21 cellular contexts compared by ENCODE assay signal in genomic region chr1:228811655-228812315, GRCh38.
DNase-seq lines count a peak whose midpoint lies in the region; ATAC-seq, FAIRE-seq and TF ChIP-seq lines count a peak whose summit lies in the region.
"Had no signal": no experiment of that assay in that cellular context is flagged by ENCODE, and none has a peak within 500 bp of the region (broad histone marks: within the 10 kb centered on the region; RNA-seq: fewer than 3 reads in every experiment).

No MANE protein-coding gene starts in this region.

- H3K9ac ChIP-seq in HepG2 (ENCODE audit: insufficient read depth, low read depth, low read length) = no peak overlapping the region
- H3K9ac ChIP-seq in colonic mucosa (ENCODE audit: low read depth in 2 of 2, low read length in 2 of 2) = no peak overlapping the region
- H3K9ac ChIP-seq: GM23248 had no signal

- TF ChIP-seq EP300 in HepG2 (IDR thresholded peaks at IDR 0.05; ENCODE audit: low read depth in 2 of 2, low read length in 2 of 2) = no peak
- no peak for TF ChIP-seq EP300 in HepG2 (CRISPR knock-in tag; IDR thresholded peaks at IDR 0.05; ENCODE audit: borderline replicate concordance)
- no peak for TF ChIP-seq EP300 in ovary (IDR thresholded peaks at IDR 0.05)

- in situ Hi-C loops in HepG2 (cut with HindIII; ENCODE audit: extremely low pct_ligation_motif_present, low pct_unique_long_range_greater_than_20kb) = no loop called here

- H4K20me1 ChIP-seq in HepG2 (ENCODE audit: insufficient read depth, low read length) = no peaks in the 10 kb centered on the region

- POLR2A ChIA-PET in HepG2 (lab: Yijun Ruan, JAX) = no interaction called here

- no peaks in the 10 kb centered on the region for H3K9me3 Mint-ChIP-seq in activated T-cell treated with anti-CD3 and anti-CD28 coated beads, Interleukin-2, amount 50 U/mL, for 4 hours

- no peak for TF ChIP-seq RAD21 in HepG2 (CRISPR knock-in tag; IDR thresholded peaks at IDR 0.05)

- no peak overlapping the region for H3K4me3 Mint-ChIP-seq in activated T-cell treated with anti-CD3 and anti-CD28 coated beads, Interleukin-2, amount 50 U/mL, for 4 hours

- DNase-seq in HepG2 (ENCODE audit: low spot score) (no peak), right lobe of liver (no peak), colonic mucosa (no peak), ovary (no peak), CD1c-positive myeloid dendritic cell (ENCODE audit: extremely low spot score) (no peak), NCI-H524 (lab: John Stamatoyannopoulos, UW) (no peak)
- DNase-seq in activated T-cell treated with anti-CD3 and anti-CD28 coated beads, Interleukin-2, amount 50 U/mL, for 4 hours = no peak
- DNase-seq: activated CD4-positive, CD25-positive, alpha-beta regulatory T cell; DMS 273 treated with DMSO at 0.1 percent for 48 hours; GF-D8; GM23248; KBM-7; kidney glomerular epithelial cell; NCI-H1105 treated with DMSO at 0.1 percent for 48 hours; NCI-H2171 treated with DMSO at 0.1 percent for 48 hours; stomach had no signal

- BruUV-seq in HepG2 (replicated peaks; lab: Mats Ljungman, UMichigan) = no TSS peak

- TF ChIP-seq CTCF in HepG2 (CRISPR knock-in tag; IDR thresholded peaks at IDR 0.05) (no peak), right lobe of liver (IDR thresholded peaks at IDR 0.05) (no peak), colonic mucosa (IDR thresholded peaks at IDR 0.05) (no peak), ovary (IDR thresholded peaks at IDR 0.05) (no peak)

- H3K4me1 ChIP-seq in HepG2 (ENCODE audit: insufficient read depth, low read length) (peaks cover 58% of the 10 kb centered on the region), right lobe of liver (peaks cover 0 to 12% (median 3%) of the 10 kb centered on the region in 4 donors), colonic mucosa (no peaks in the 10 kb centered on the region), ovary (ENCODE audit: insufficient read depth) (peaks cover 8% of the 10 kb centered on the region)

- H3K4me3 ChIP-seq in HepG2 (replicated peaks in 1 of 3; ENCODE audit: insufficient read depth in 1 of 3, low read depth in 2 of 3, low read length in 3 of 3) = peak overlapping the region in 1 of 3 experiments; percentile 18; a peak in 1 of 6 replicates
- no peak overlapping the region for H3K4me3 ChIP-seq in right lobe of liver
- H3K4me3 ChIP-seq in colonic mucosa = no peak overlapping the region
- no peak overlapping the region for H3K4me3 ChIP-seq in ovary
- H3K4me3 ChIP-seq: cardiac muscle cell, GM23248, stomach had no signal

- H3K27me3 Mint-ChIP-seq in activated T-cell treated with anti-CD3 and anti-CD28 coated beads, Interleukin-2, amount 50 U/mL, for 4 hours (ENCODE audit: low read depth) = no peaks in the 10 kb centered on the region

- H3K9me3 ChIP-seq in HepG2 (ENCODE audit: low read length) (no peaks in the 10 kb centered on the region), right lobe of liver (no peaks in the 10 kb centered on the region), colonic mucosa (no peaks in the 10 kb centered on the region), ovary (no peaks in the 10 kb centered on the region)
- H3K9me3 ChIP-seq: stomach had no signal

- H3K27me3 ChIP-seq in HepG2 (ENCODE audit: control insufficient read depth in 1 of 2, insufficient read depth in 2 of 2, low read length in 2 of 2) (no peaks in the 10 kb centered on the region), right lobe of liver (no peaks in the 10 kb centered on the region), colonic mucosa (no peaks in the 10 kb centered on the region), ovary (no peaks in the 10 kb centered on the region)
- H3K27me3 ChIP-seq: cardiac muscle cell, stomach had no signal

- no peaks in the 10 kb centered on the region for H3K79me2 ChIP-seq in HepG2 (ENCODE audit: insufficient read depth, low read length)

- H2AFZ ChIP-seq in HepG2 (ENCODE audit: low read length) = no peak overlapping the region
- H2AFZ ChIP-seq: GM23248 had no signal

- H3K27ac ChIP-seq in HepG2 (ENCODE audit: extremely low read length, insufficient read depth, low read length) = no peak overlapping the region
- H3K27ac ChIP-seq in right lobe of liver = no peak overlapping the region
- H3K27ac ChIP-seq in colonic mucosa = peak overlapping the region; percentile 20
- peak overlapping the region; percentile 34 to 38 for H3K27ac ChIP-seq in ovary
- H3K27ac ChIP-seq: cardiac muscle cell, GM23248, HL-60, RWPE1 had no signal

- no peaks in the 10 kb centered on the region for H3K36me3 Mint-ChIP-seq in activated T-cell treated with anti-CD3 and anti-CD28 coated beads, Interleukin-2, amount 50 U/mL, for 4 hours (ENCODE audit: insufficient read depth)

- CTCF ChIA-PET in HepG2 (lab: Yijun Ruan, JAX; ENCODE audit: low intra/inter-chr PET ratio, low total read pairs) = no interaction called here

- 73% methylated on average over 11 of the region's 11 CpGs for WGBS in HepG2 (ENCODE audit: low lambda C conversion rate)
- WGBS in right lobe of liver (ENCODE audit: insufficient coverage, low coverage, low lambda C conversion rate, missing lambda C conversion rate) = 100% methylated on average over 3 of the region's 11 CpGs
- WGBS in ovary, 3 donors = 68 to 81% (median 80%) methylated on average over 11 of the region's 11 CpGs

- ATAC-seq in HepG2 (no peak), right lobe of liver (no peak)
- ATAC-seq in activated T-cell treated with anti-CD3 and anti-CD28 coated beads, Interleukin-2, amount 50 U/mL, for 4 hours = no peak

- FAIRE-seq in HepG2 (lab: Jason Lieb, UNC) = no peak
- FAIRE-seq: endometrium, GM12892 had no signal

- H3K4me2 ChIP-seq in HepG2 (ENCODE audit: low read depth, low read length) = peak overlapping the region; percentile 45

- intact Hi-C loops in HepG2 (cut with micrococcal nuclease; ENCODE audit: unreplicated experiment) = no loop called here
- intact Hi-C loops in right lobe of liver (cut with DNase I) = no loop called here
- intact Hi-C loops in colonic mucosa (cut with DNase I) = no loop called here
- intact Hi-C loops in ovary (cut with DNase I) = no loop called here

- H3K4me1 Mint-ChIP-seq in activated T-cell treated with anti-CD3 and anti-CD28 coated beads, Interleukin-2, amount 50 U/mL, for 4 hours (ENCODE audit: low read depth) = peaks cover 31% of the 10 kb centered on the region

- H3K36me3 ChIP-seq in HepG2 (replicated peaks in 1 of 2; ENCODE audit: control insufficient read depth in 1 of 2, insufficient read depth in 2 of 2, low read length in 2 of 2) = no peaks in the 10 kb centered on the region
- no peaks in the 10 kb centered on the region for H3K36me3 ChIP-seq in right lobe of liver
- no peaks in the 10 kb centered on the region for H3K36me3 ChIP-seq in colonic mucosa
- no peaks in the 10 kb centered on the region for H3K36me3 ChIP-seq in ovary
- H3K36me3 ChIP-seq: cardiac muscle cell, stomach had no signal

- no peak for TF ChIP-seq POLR2A in HepG2 (IDR thresholded peaks at IDR 0.05; ENCODE audit: insufficient read depth in 1 of 2, low read depth in 2 of 2, low read length in 2 of 2)
- no peak for TF ChIP-seq POLR2A in right lobe of liver (IDR thresholded peaks at IDR 0.05)
- no peak for TF ChIP-seq POLR2A in ovary (IDR thresholded peaks at IDR 0.05)

TF ChIP-seq in HepG2, 621 proteins besides CTCF, POLR2A, EP300 and RAD21:
- TF ChIP-seq SNAI1 (CRISPR knock-in tag; IDR thresholded peaks at IDR 0.05; ENCODE audit: borderline replicate concordance) (no peak), GATAD2A (CRISPR knock-in tag; IDR thresholded peaks at IDR 0.05) (no peak), SMYD3 (CRISPR knock-in tag; IDR thresholded peaks at IDR 0.05) (no peak), ZNF879 (CRISPR knock-in tag; IDR thresholded peaks at IDR 0.05) (no peak), TFDP1 (CRISPR knock-in tag; IDR thresholded peaks at IDR 0.05; ENCODE audit: borderline replicate concordance) (no peak), ZNF333 (CRISPR knock-in tag; IDR thresholded peaks at IDR 0.05; ENCODE audit: borderline replicate concordance) (no peak), ETV6 (CRISPR knock-in tag; conservative IDR thresholded peaks at IDR 0.05) (no peak), PCBP1 (IDR thresholded peaks at IDR 0.05; ENCODE audit: borderline replicate concordance, low read depth, low read length) (no peak), NFIC (IDR thresholded peaks at IDR 0.05; ENCODE audit: low read length) (no peak), ZNF788 (CRISPR knock-in tag; IDR thresholded peaks at IDR 0.05; ENCODE audit: borderline replicate concordance) (no peak), HOXA9 (CRISPR knock-in tag; IDR thresholded peaks at IDR 0.05; ENCODE audit: borderline replicate concordance) (no peak), ZSCAN25 (CRISPR knock-in tag; IDR thresholded peaks at IDR 0.05) (no peak), SMAD9 (CRISPR knock-in tag; IDR thresholded peaks at IDR 0.05) (no peak), HNRNPUL1 (IDR thresholded peaks at IDR 0.05; ENCODE audit: low read depth, low read length) (no peak), SRSF1 (optimal IDR thresholded peaks at IDR 0.05; ENCODE audit: low read depth, low read length) (no peak)

Comparison
In these comparisons a context has a peak if more than half of its experiments do, and no peak if none do; other contexts are left out.
1. H3K27ac ChIP-seq: peak in colonic mucosa (single experiment) and ovary (2 of 2); none in HepG2 (single experiment) and right lobe of liver (0 of 3).